23 cellular contexts compared by ENCODE assay signal in the genomic region with DNA sequence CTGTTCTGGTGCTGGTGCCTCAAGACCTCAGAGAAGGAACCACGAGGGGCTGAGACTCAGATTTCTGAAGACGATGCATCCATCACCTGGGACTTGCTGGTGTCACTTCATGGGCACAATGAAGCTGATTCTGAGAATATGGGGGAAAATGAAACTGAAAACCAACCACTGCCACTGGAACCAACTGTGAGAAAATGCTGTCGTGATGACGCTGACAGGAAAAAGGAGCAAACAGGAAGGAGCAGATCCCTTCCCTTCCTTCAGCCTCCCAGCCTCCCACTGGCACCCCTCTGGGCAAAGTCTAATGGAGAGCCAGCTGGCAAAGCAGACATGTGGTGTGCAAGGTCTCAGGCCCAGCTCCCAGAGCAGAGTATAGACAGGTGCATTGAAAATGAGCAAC.
DNase-seq lines count a peak whose midpoint lies in the region; ATAC-seq and TF ChIP-seq lines count a peak whose summit lies in the region.
"Had no signal": no experiment of that assay in that cellular context is flagged by ENCODE, and none has a peak within 500 bp of the region (broad histone marks: within the 10 kb centered on the region; RNA-seq: fewer than 3 reads in every experiment).

No MANE protein-coding gene starts in this region.

- TF ChIP-seq POLR2A in erythroblast (IDR thresholded peaks at IDR 0.05; ENCODE audit: low read length), result no peak

- H3K27ac Mint-ChIP-seq in activated naive CD8-positive, alpha-beta T cell treated with anti-CD3 and anti-CD28 coated beads for 36 hours, result no peak overlapping the region
- H3K27ac Mint-ChIP-seq in activated naive CD8-positive, alpha-beta T cell treated with anti-CD3 and anti-CD28 coated beads, Interleukin-2, amount 50 U/mL, for 24 hours, result no peak overlapping the region
- H3K27ac Mint-ChIP-seq in effector memory CD8-positive, alpha-beta T cell, result peak overlapping the region in 1 of 2 donors; percentile 50
- H3K27ac Mint-ChIP-seq: CD4-positive, alpha-beta T cell; nephron progenitor cell; stimulated activated naive CD8-positive, alpha-beta T cell treated with anti-CD3 and anti-CD28 coated beads, Interleukin-15, Interleukin-2, amounts not matched to agents 100 ng/mL and 50 ng/mL, for 24 hours; T-helper 1 cell treated with Interleukin-12 subunit alpha and Interleukin-12 subunit beta and Interleukin-4 antibody, amounts not matched to agents 30 μg/mL and 1 μg/mL, for 36 hours had no signal

- H3K27me3 Mint-ChIP-seq in activated naive CD8-positive, alpha-beta T cell treated with anti-CD3 and anti-CD28 coated beads for 36 hours, result peaks cover 9% of the 10 kb centered on the region
- H3K27me3 Mint-ChIP-seq in activated naive CD8-positive, alpha-beta T cell treated with anti-CD3 and anti-CD28 coated beads, Interleukin-2, amount 50 U/mL, for 24 hours, result peaks cover 7% of the 10 kb centered on the region
- peaks cover 2 to 25% of the 10 kb centered on the region in 2 donors for H3K27me3 Mint-ChIP-seq in effector memory CD8-positive, alpha-beta T cell

- no peak for ATAC-seq in activated naive CD8-positive, alpha-beta T cell treated with anti-CD3 and anti-CD28 coated beads, Interleukin-2, amount 50 U/mL, for 24 hours
- ATAC-seq in GM18870 (IDR thresholded peaks at IDR 0.05; ENCODE audit: unreplicated experiment), result peak; percentile 47
- no peak for ATAC-seq in effector memory CD8-positive, alpha-beta T cell (replicated peaks)
- ATAC-seq: heart right ventricle had no signal

- H3K4me1 Mint-ChIP-seq in activated naive CD8-positive, alpha-beta T cell treated with anti-CD3 and anti-CD28 coated beads for 36 hours, result peaks cover 4% of the 10 kb centered on the region
- H3K4me1 Mint-ChIP-seq in activated naive CD8-positive, alpha-beta T cell treated with anti-CD3 and anti-CD28 coated beads, Interleukin-2, amount 50 U/mL, for 24 hours, result peaks cover 7% of the 10 kb centered on the region
- H3K4me1 Mint-ChIP-seq in effector memory CD8-positive, alpha-beta T cell (ENCODE audit: low read depth in 2 of 2), result peaks cover 6 to 7% of the 10 kb centered on the region in 2 donors

- H3K9me3 Mint-ChIP-seq in activated naive CD8-positive, alpha-beta T cell treated with anti-CD3 and anti-CD28 coated beads for 36 hours, result peaks cover 7% of the 10 kb centered on the region
- peaks cover 6% of the 10 kb centered on the region for H3K9me3 Mint-ChIP-seq in activated naive CD8-positive, alpha-beta T cell treated with anti-CD3 and anti-CD28 coated beads, Interleukin-2, amount 50 U/mL, for 24 hours
- no peaks in the 10 kb centered on the region for H3K9me3 Mint-ChIP-seq in effector memory CD8-positive, alpha-beta T cell

- no peak overlapping the region for H3K4me3 Mint-ChIP-seq in activated naive CD8-positive, alpha-beta T cell treated with anti-CD3 and anti-CD28 coated beads for 36 hours
- H3K4me3 Mint-ChIP-seq in activated naive CD8-positive, alpha-beta T cell treated with anti-CD3 and anti-CD28 coated beads, Interleukin-2, amount 50 U/mL, for 24 hours, result no peak overlapping the region
- H3K4me3 Mint-ChIP-seq in effector memory CD8-positive, alpha-beta T cell, result peak overlapping the region; percentile 56 to 62
- H3K4me3 Mint-ChIP-seq: CD4-positive, alpha-beta T cell; nephron progenitor cell; stimulated activated naive CD8-positive, alpha-beta T cell treated with anti-CD3 and anti-CD28 coated beads, Interleukin-15, Interleukin-2, amounts not matched to agents 100 ng/mL and 50 ng/mL, for 24 hours; T-helper 1 cell treated with Interleukin-12 subunit alpha and Interleukin-12 subunit beta and Interleukin-4 antibody, amounts not matched to agents 30 μg/mL and 1 μg/mL, for 36 hours had no signal

- peak; percentile 4 for DNase-seq in activated naive CD8-positive, alpha-beta T cell treated with anti-CD3 and anti-CD28 coated beads for 36 hours
- no peak for DNase-seq in activated naive CD8-positive, alpha-beta T cell treated with anti-CD3 and anti-CD28 coated beads, Interleukin-2, amount 50 U/mL, for 24 hours
- DNase-seq in NCI-H69 (lab: John Stamatoyannopoulos, UW) (peak; percentile 50), erythroblast (lab: John Stamatoyannopoulos, UW) (no peak), DMS79 treated with DMSO at 0.1 percent for 48 hours (lab: John Stamatoyannopoulos, UW) (no peak)
- DNase-seq in effector memory CD8-positive, alpha-beta T cell, result no peak
- no peak for DNase-seq in central memory CD4-positive, alpha-beta T cell
- DNase-seq: amygdala; CD4-positive, alpha-beta T cell; DMS79; dorsolateral prefrontal cortex; heart right ventricle; IMR-90; left ventricle myocardium inferior; midbrain; NCI-H1694; NCI-H774; nephron progenitor cell; stimulated activated CD4-positive, alpha-beta T cell treated with anti-CD3 and anti-CD28 coated beads, Interleukin-2, amount 100 ng/mL, for 24 hours; trophoblast cell had no signal

- no peaks in the 10 kb centered on the region for H3K36me3 Mint-ChIP-seq in activated naive CD8-positive, alpha-beta T cell treated with anti-CD3 and anti-CD28 coated beads for 36 hours
- no peaks in the 10 kb centered on the region for H3K36me3 Mint-ChIP-seq in activated naive CD8-positive, alpha-beta T cell treated with anti-CD3 and anti-CD28 coated beads, Interleukin-2, amount 50 U/mL, for 24 hours (ENCODE audit: low read depth)
- peaks cover 3% of the 10 kb centered on the region for H3K36me3 Mint-ChIP-seq in effector memory CD8-positive, alpha-beta T cell (ENCODE audit: insufficient read depth)

Comparison
In these comparisons a context has a peak if more than half of its experiments do, and no peak if none do; other contexts are left out.
1. DNase-seq: peak in activated naive CD8-positive, alpha-beta T cell treated with anti-CD3 and anti-CD28 coated beads for 36 hours (single experiment) and NCI-H69 (single experiment); none in activated naive CD8-positive, alpha-beta T cell treated with anti-CD3 and anti-CD28 coated beads, Interleukin-2, amount 50 U/mL, for 24 hours (single experiment), effector memory CD8-positive, alpha-beta T cell (0 of 3), erythroblast (0 of 2), DMS79 treated with DMSO at 0.1 percent for 48 hours (single experiment) and central memory CD4-positive, alpha-beta T cell (single experiment).
2. H3K4me3 Mint-ChIP-seq: peak in effector memory CD8-positive, alpha-beta T cell (2 of 2); none in activated naive CD8-positive, alpha-beta T cell treated with anti-CD3 and anti-CD28 coated beads for 36 hours (single experiment) and activated naive CD8-positive, alpha-beta T cell treated with anti-CD3 and anti-CD28 coated beads, Interleukin-2, amount 50 U/mL, for 24 hours (single experiment).